ENCODE assay signal across 1 cellular context in the genomic region with DNA sequence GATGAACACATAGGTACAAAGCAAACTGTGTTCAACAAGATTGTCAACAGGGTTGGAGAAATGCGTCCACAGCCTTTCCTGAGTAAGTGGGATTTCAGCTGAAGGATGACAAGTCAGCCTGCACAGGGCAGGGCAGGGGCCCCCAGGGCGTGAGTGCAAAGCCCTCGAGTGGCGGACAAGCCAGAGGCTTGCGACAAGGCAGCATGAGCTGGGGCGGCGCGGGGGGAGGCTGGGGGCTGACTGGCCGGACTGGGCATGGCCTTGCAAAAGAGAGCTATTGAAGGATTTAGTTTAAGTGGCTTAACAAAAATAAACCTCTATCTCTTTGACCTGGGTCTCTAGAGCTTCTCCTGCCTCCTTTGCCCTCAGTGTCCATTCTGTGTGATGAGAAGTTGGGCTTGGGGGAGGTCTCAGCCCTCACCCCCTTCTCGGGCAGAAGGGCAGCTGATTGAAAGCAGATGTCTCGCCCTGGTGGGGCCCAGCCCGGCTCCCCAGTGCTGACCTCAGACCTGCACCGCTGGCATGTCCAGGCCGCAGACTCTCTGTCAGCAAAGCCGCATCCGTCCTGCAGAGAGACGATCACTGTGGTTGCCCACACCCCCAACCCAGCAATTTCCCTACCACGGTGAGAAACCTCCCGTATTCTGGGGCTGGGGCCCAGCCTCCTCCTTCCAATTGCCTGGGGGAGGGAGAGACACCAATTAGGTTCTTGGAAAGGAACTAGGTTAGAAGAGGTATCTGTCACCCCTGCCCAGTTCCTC.
TF ChIP-seq lines count a peak whose summit lies in the region.

No MANE protein-coding gene starts in this region.

TF ChIP-seq in K562, 482 proteins besides CTCF, POLR2A, EP300 and RAD21:
- TF ChIP-seq TRIM28 (IDR thresholded peaks at IDR 0.05) (0 out of 2 replicates have a peak, but pooled peaks have one; percentile 8), FOSL1 (tag; conservative IDR thresholded peaks at IDR 0.05) (no peak), NFIC (IDR thresholded peaks at IDR 0.05) (no peak)
